Comparison of ENCODE assay signal across 16 cellular contexts in genomic region chr2:149082781-149083180, GRCh38. TPM values are rescaled to one million over a fixed set of nuclear protein-coding genes. Genes with fewer than 3 reads are reported as not detected.
A peak's percentile ranks its signal among the peaks of the same experiment; 100 is the strongest.
DNase-seq lines count a peak whose midpoint lies in the region; ATAC-seq and TF ChIP-seq lines count a peak whose summit lies in the region.
"Had no signal": no experiment of that assay in that cellular context is flagged by ENCODE, and none has a peak within 500 bp of the region (broad histone marks: within the 10 kb centered on the region; RNA-seq: fewer than 3 reads in every experiment).

No MANE protein-coding gene starts in this region.

- TF ChIP-seq POLR2A in body of pancreas (IDR thresholded peaks at IDR 0.05), result no peak

- no peak overlapping the region for H3K4me3 ChIP-seq in body of pancreas
- H3K4me3 ChIP-seq: adrenal gland, suprapubic skin had no signal

- H3K27me3 Mint-ChIP-seq in activated naive CD8-positive, alpha-beta T cell treated with anti-CD3 and anti-CD28 coated beads, Interleukin-2, amount 50 U/mL, for 24 hours, result no peaks in the 10 kb centered on the region

- no peaks in the 10 kb centered on the region for H3K36me3 Mint-ChIP-seq in activated naive CD8-positive, alpha-beta T cell treated with anti-CD3 and anti-CD28 coated beads, Interleukin-2, amount 50 U/mL, for 24 hours (ENCODE audit: low read depth)

- no peak overlapping the region for H3K27ac Mint-ChIP-seq in activated naive CD8-positive, alpha-beta T cell treated with anti-CD3 and anti-CD28 coated beads, Interleukin-2, amount 50 U/mL, for 24 hours

- H3K36me3 ChIP-seq in body of pancreas (replicated peaks in 1 of 2; ENCODE audit: insufficient read depth in 1 of 2, low read depth in 2 of 2), result no peaks in the 10 kb centered on the region
- H3K36me3 ChIP-seq: adrenal gland, suprapubic skin had no signal

- peaks cover 1% of the 10 kb centered on the region for H3K4me1 ChIP-seq in body of pancreas
- H3K4me1 ChIP-seq: adrenal gland had no signal

- no peaks in the 10 kb centered on the region for H3K9me3 ChIP-seq in body of pancreas
- H3K9me3 ChIP-seq: adrenal gland, suprapubic skin had no signal

- DNase-seq in DMS153 treated with DMSO at 0.1 percent for 48 hours (lab: John Stamatoyannopoulos, UW; ENCODE audit: unreplicated experiment) (peak; percentile 27), NCI-H187 treated with DMSO at 0.1 percent for 48 hours (lab: John Stamatoyannopoulos, UW) (peak; percentile 16), RPMI7951 (ENCODE audit: low read depth) (peak; percentile 32), left kidney (ENCODE audit: low read depth, low spot score) (peak; percentile 77), NCI-H774 (lab: John Stamatoyannopoulos, UW) (no peak), body of pancreas (no peak)
- DNase-seq in stimulated activated CD4-positive, alpha-beta T cell treated with anti-CD3 and anti-CD28 coated beads, Interleukin-12 subunit alpha, Interleukin-12 subunit beta, amount 100 ng/mL, for 4 hours, result no peak
- no peak for DNase-seq in activated naive CD8-positive, alpha-beta T cell treated with anti-CD3 and anti-CD28 coated beads, Interleukin-2, amount 50 U/mL, for 24 hours
- DNase-seq: activated CD4-positive, alpha-beta T cell treated with anti-CD3 and anti-CD28 coated beads for 48 hours; adrenal gland; DND-41; NCI-H446; T-helper 9 cell had no signal

- no peaks in the 10 kb centered on the region for H3K4me1 Mint-ChIP-seq in activated naive CD8-positive, alpha-beta T cell treated with anti-CD3 and anti-CD28 coated beads, Interleukin-2, amount 50 U/mL, for 24 hours

- no peak overlapping the region for H3K27ac ChIP-seq in body of pancreas
- H3K27ac ChIP-seq: adrenal gland, KMS-11, suprapubic skin had no signal

- TF ChIP-seq CTCF in body of pancreas (IDR thresholded peaks at IDR 0.05), result no peak

- intact Hi-C loops in body of pancreas (cut with DNase I), result no loop called here

- no peaks in the 10 kb centered on the region for H3K27me3 ChIP-seq in body of pancreas
- H3K27me3 ChIP-seq: adrenal gland, suprapubic skin had no signal

- no peaks in the 10 kb centered on the region for H3K9me3 Mint-ChIP-seq in activated naive CD8-positive, alpha-beta T cell treated with anti-CD3 and anti-CD28 coated beads, Interleukin-2, amount 50 U/mL, for 24 hours

- H3K4me3 Mint-ChIP-seq in activated naive CD8-positive, alpha-beta T cell treated with anti-CD3 and anti-CD28 coated beads, Interleukin-2, amount 50 U/mL, for 24 hours, result no peak overlapping the region

- WGBS in body of pancreas, 2 donors, result 83 to 92% methylated on average over 6 of the region's 6 CpGs

- ATAC-seq in body of pancreas, result no peak
- no peak for ATAC-seq in activated naive CD8-positive, alpha-beta T cell treated with anti-CD3 and anti-CD28 coated beads, Interleukin-2, amount 50 U/mL, for 24 hours

RNA-seq across cellular contexts. Expression of gene LYPD6B, which starts 44.3 kb away (rescaled TPM):
- 21.6 and 25.9 TPM in 2 replicates for total RNA-seq in RPMI7951 (2014; rRNA removed; shearing (Covaris generic))
- 1 to 10 TPM; 9.3 to 9.9 TPM for total RNA-seq in body of pancreas
- total RNA-seq: endothelial cell of umbilical vein had no signal

Comparison
In these comparisons a context has a peak if more than half of its experiments do, and no peak if none do; other contexts are left out.
1. DNase-seq: peak in DMS153 treated with DMSO at 0.1 percent for 48 hours (single experiment), NCI-H187 treated with DMSO at 0.1 percent for 48 hours (single experiment), RPMI7951 (single experiment) and left kidney (single experiment); none in NCI-H774 (single experiment), body of pancreas (0 of 4), stimulated activated CD4-positive, alpha-beta T cell treated with anti-CD3 and anti-CD28 coated beads, Interleukin-12 subunit alpha, Interleukin-12 subunit beta, amount 100 ng/mL, for 4 hours (single experiment) and activated naive CD8-positive, alpha-beta T cell treated with anti-CD3 and anti-CD28 coated beads, Interleukin-2, amount 50 U/mL, for 24 hours (single experiment).